Comparison of ENCODE assay signal across 13 cellular contexts in the genomic region with DNA sequence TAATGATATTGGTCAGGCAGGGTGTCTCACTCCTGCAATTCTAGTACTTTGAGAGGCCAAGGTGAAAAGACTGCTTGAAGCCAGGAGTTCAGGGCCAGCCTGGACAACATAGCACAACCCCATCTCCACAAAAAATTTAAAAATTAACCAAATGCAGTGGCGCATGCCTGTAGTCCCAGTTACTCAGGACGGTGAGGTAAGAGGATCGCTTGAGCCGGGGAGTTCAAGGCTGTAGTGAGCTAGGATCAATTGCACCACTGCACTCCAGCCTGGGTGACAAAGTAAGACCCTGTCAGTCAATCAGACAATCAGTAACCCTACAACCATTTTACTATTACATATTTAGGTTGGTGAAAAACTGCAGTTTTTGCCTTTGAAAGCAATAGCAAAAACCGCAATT.
"Had no signal": no experiment of that assay in that cellular context is flagged by ENCODE, and none has a peak within 500 bp of the region (broad histone marks: within the 10 kb centered on the region; RNA-seq: fewer than 3 reads in every experiment).

No MANE protein-coding gene starts in this region.

- DNase-seq: cortex of kidney; effector CD8-positive, alpha-beta T cell; esophagus squamous epithelium; left cardiac atrium; left ventricle myocardium inferior; lower lobe of right lung had no signal

- H3K27ac Mint-ChIP-seq: dendritic cell treated with granulocyte-macrophage colony-stimulating factor and Interleukin-4, amounts not matched to agents 40 ng/mL and 50 ng/mL, for 4 days; endodermal cell had no signal

- H3K4me1 Mint-ChIP-seq: endodermal cell had no signal

- H3K4me1 ChIP-seq: colonic mucosa, esophagus squamous epithelium, gastrocnemius medialis, lower lobe of right lung had no signal

- H3K9me3 Mint-ChIP-seq: dendritic cell treated with granulocyte-macrophage colony-stimulating factor and Interleukin-4, amounts not matched to agents 40 ng/mL and 50 ng/mL, for 4 days; effector memory CD8-positive, alpha-beta T cell; endodermal cell had no signal

- H3K9me3 ChIP-seq: colonic mucosa, esophagus squamous epithelium, gastrocnemius medialis, heart right ventricle, left ventricle myocardium inferior, lower lobe of right lung had no signal

- H3K4me3 Mint-ChIP-seq: dendritic cell treated with granulocyte-macrophage colony-stimulating factor and Interleukin-4, amounts not matched to agents 40 ng/mL and 50 ng/mL, for 4 days; effector memory CD8-positive, alpha-beta T cell; endodermal cell had no signal

- H3K27me3 ChIP-seq: colonic mucosa, esophagus squamous epithelium, gastrocnemius medialis, heart right ventricle had no signal

- H3K4me3 ChIP-seq: colonic mucosa, esophagus squamous epithelium, gastrocnemius medialis, heart right ventricle, left ventricle myocardium inferior, lower lobe of right lung had no signal

- H3K27ac ChIP-seq: colonic mucosa, epithelial cell of prostate, esophagus squamous epithelium, gastrocnemius medialis, heart right ventricle, left ventricle myocardium inferior, lower lobe of right lung had no signal

- H3K27me3 Mint-ChIP-seq: dendritic cell treated with granulocyte-macrophage colony-stimulating factor and Interleukin-4, amounts not matched to agents 40 ng/mL and 50 ng/mL, for 4 days; effector memory CD8-positive, alpha-beta T cell had no signal
